ENCODE assay signal across 8 cellular contexts in genomic region chr7:9854605-9855004, GRCh38.
"Had no signal": no experiment of that assay in that cellular context is flagged by ENCODE, and none has a peak within 500 bp of the region (broad histone marks: within the 10 kb centered on the region; RNA-seq: fewer than 3 reads in every experiment).

No MANE protein-coding gene starts in this region.

- H3K4me2 ChIP-seq: KMS-11 had no signal

- FAIRE-seq: HTR-8/SVneo, K562 had no signal

- H3K27ac ChIP-seq: HL-60, KMS-11 had no signal

- H3K4me3 ChIP-seq: K562 had no signal

- H3K27me3 Mint-ChIP-seq: IgD-negative memory B cell had no signal

- H3K36me3 Mint-ChIP-seq: IgD-negative memory B cell had no signal

- H3K27ac Mint-ChIP-seq: IgD-negative memory B cell had no signal

- H3K9ac ChIP-seq: KMS-11 had no signal

- DNase-seq: IMR-90, KBM-7, KG1 had no signal

- H3K4me3 Mint-ChIP-seq: IgD-negative memory B cell had no signal

- ATAC-seq: K562 had no signal
